Comparison of ENCODE assay signal across 8 cellular contexts in genomic region chr12:54217774-54218221, GRCh38. TPM values are rescaled to one million over a fixed set of nuclear protein-coding genes. Genes with fewer than 3 reads are reported as not detected.
DNase-seq lines count a peak whose midpoint lies in the region; ATAC-seq and TF ChIP-seq lines count a peak whose summit lies in the region.

No MANE protein-coding gene starts in this region.

- TF ChIP-seq POLR2A in sigmoid colon (IDR thresholded peaks at IDR 0.05): no peak

- peak; percentile 1 for TF ChIP-seq CTCF in cardiac muscle cell (IDR thresholded peaks at IDR 0.05; ENCODE audit: low read depth, low read length)
- no peak for TF ChIP-seq CTCF in sigmoid colon (IDR thresholded peaks at IDR 0.05)

- peaks cover 35% of the 10 kb centered on the region for H3K27me3 ChIP-seq in cardiac muscle cell
- H3K27me3 ChIP-seq in sigmoid colon: peaks cover 26 to 55% (median 52%) of the 10 kb centered on the region in 3 donors
- no peaks in the 10 kb centered on the region for H3K27me3 ChIP-seq in SJCRH30

- DNase-seq in DMS79 treated with DMSO at 0.1 percent for 48 hours (lab: John Stamatoyannopoulos, UW) (peak; percentile 2), DMS79 (lab: John Stamatoyannopoulos, UW) (no peak), RPMI8226 (peak; percentile 86), cardiac muscle cell (ENCODE audit: low read depth in 1 of 2, low spot score in 1 of 2) (peak in 1 of 2 donors; percentile 47), sigmoid colon (no peak), SJCRH30 (no peak)

- no peak for ATAC-seq in HG03457 (IDR thresholded peaks at IDR 0.05; ENCODE audit: unreplicated experiment)
- no peak for ATAC-seq in HG03135 (IDR thresholded peaks at IDR 0.05; ENCODE audit: unreplicated experiment)

- intact Hi-C loops in sigmoid colon (cut with DNase I): loop anchor here (5.0 kb wide), 1 partner anchor 145 kb away; the partner anchor contains the start of gene GPR84

- 3 to 12% methylated on average over 39 of the region's 39 CpGs for whole genome bisulfite sequencing in sigmoid colon, 2 donors

- no peaks in the 10 kb centered on the region for H3K36me3 ChIP-seq in cardiac muscle cell
- no peaks in the 10 kb centered on the region for H3K36me3 ChIP-seq in sigmoid colon
- no peaks in the 10 kb centered on the region for H3K36me3 ChIP-seq in SJCRH30

- no peak overlapping the region for H3K27ac ChIP-seq in cardiac muscle cell
- no peak overlapping the region for H3K27ac ChIP-seq in sigmoid colon
- H3K27ac ChIP-seq in SJCRH30: no peak overlapping the region

- no peak for TF ChIP-seq EP300 in sigmoid colon (IDR thresholded peaks at IDR 0.05)

- H3K4me1 ChIP-seq in cardiac muscle cell (ENCODE audit: low read depth) (peaks cover 7% of the 10 kb centered on the region), sigmoid colon (peaks cover 0 to 29% (median 21%) of the 10 kb centered on the region in 4 donors), SJCRH30 (peaks cover 18% of the 10 kb centered on the region)

- H3K9me3 ChIP-seq in cardiac muscle cell (ENCODE audit: low read depth): no peaks in the 10 kb centered on the region
- H3K9me3 ChIP-seq in sigmoid colon: no peaks in the 10 kb centered on the region
- no peaks in the 10 kb centered on the region for H3K9me3 ChIP-seq in SJCRH30 (replicated peaks)

- H3K4me3 ChIP-seq in cardiac muscle cell (peak overlapping the region; percentile 12), sigmoid colon (peak overlapping the region in 3 of 4 donors; percentile 2 to 31 (median 25)), SJCRH30 (no peak overlapping the region)

RNA-seq across cellular contexts. Expression of gene SMUG1, which starts 29.0 kb away (rescaled TPM):
- 54.2 and 57.2 TPM in 2 replicates for total RNA-seq in cardiac muscle cell
- polyA plus RNA-seq in cardiac muscle cell: 39.8 and 50.9 TPM in 2 replicates
- total RNA-seq in sigmoid colon: 10 to 100 TPM; 21.4 to 40.4 (median 38.1) TPM
- polyA plus RNA-seq in sigmoid colon: 10 to 100 TPM; 21.5 to 64.7 (median 43.8) TPM
- total RNA-seq in SJCRH30 (2014; rRNA removed; shearing (Covaris generic)): 25.9 and 30.1 TPM in 2 replicates

Comparison
In these comparisons a context has a peak if more than half of its experiments do, and no peak if none do; other contexts are left out.
1. DNase-seq: peak in DMS79 treated with DMSO at 0.1 percent for 48 hours (single experiment) and RPMI8226 (single experiment); none in DMS79 (single experiment), sigmoid colon (single experiment) and SJCRH30 (0 of 2).